ENCODE assay signal across 8 cellular contexts in genomic region chr2:239401450-239402227, GRCh38. TPM values are rescaled to one million over a fixed set of nuclear protein-coding genes. Genes with fewer than 3 reads are reported as not detected.
DNase-seq lines count a peak whose midpoint lies in the region; ATAC-seq, FAIRE-seq and TF ChIP-seq lines count a peak whose summit lies in the region.

No MANE protein-coding gene starts in this region.

- FAIRE-seq in GM12891 (lab: Jason Lieb, UNC), result peak; percentile 100

- no peaks in the 10 kb centered on the region for H3K36me3 Mint-ChIP-seq in activated naive CD8-positive, alpha-beta T cell treated with anti-CD3 and anti-CD28 coated beads, Interleukin-2, amount 50 U/mL, for 24 hours (ENCODE audit: low read depth)

- no peaks in the 10 kb centered on the region for H3K9me3 Mint-ChIP-seq in activated naive CD8-positive, alpha-beta T cell treated with anti-CD3 and anti-CD28 coated beads, Interleukin-2, amount 50 U/mL, for 24 hours

- H3K36me3 ChIP-seq in transverse colon, result no peaks in the 10 kb centered on the region

- TF ChIP-seq EP300 in transverse colon (IDR thresholded peaks at IDR 0.05; ENCODE audit: low read depth), result no peak

- intact Hi-C loops in cardiac septum (cut with DNase I) (loop anchor here (2.0 kb wide), 1 partner anchor 73 kb away; no protein-coding TSS in a partner anchor), transverse colon (cut with DNase I; ENCODE audit: low total_unique reads) (loop anchor here (10.0 kb wide), 1 partner anchor 297 kb away; no protein-coding TSS in a partner anchor)

- TF ChIP-seq POLR2A in GM12891 (IDR thresholded peaks at IDR 0.05; ENCODE audit: low read depth, low read length) (peak; percentile 95), transverse colon (IDR thresholded peaks at IDR 0.05) (peak; percentile 98)

- 0% methylated on average over 61 of the region's 86 CpGs; no CpG with 5 or more reads in 1 of the 2 donors for WGBS in transverse colon (ENCODE audit: low coverage in 1 of 2), 2 donors

- H3K4me3 Mint-ChIP-seq in activated naive CD8-positive, alpha-beta T cell treated with anti-CD3 and anti-CD28 coated beads, Interleukin-2, amount 50 U/mL, for 24 hours, result peak overlapping the region; percentile 87

- H3K27ac ChIP-seq in transverse colon, result peak overlapping the region; percentile 96 to 98 (median 96)

- H3K9me3 ChIP-seq in transverse colon, result no peaks in the 10 kb centered on the region

- H3K4me1 ChIP-seq in transverse colon, result peaks cover 0 to 23% (median 15%) of the 10 kb centered on the region in 4 donors

- no peaks in the 10 kb centered on the region for H3K27me3 ChIP-seq in transverse colon

- H3K27ac Mint-ChIP-seq in activated naive CD8-positive, alpha-beta T cell treated with anti-CD3 and anti-CD28 coated beads, Interleukin-2, amount 50 U/mL, for 24 hours, result peak overlapping the region; percentile 96

- peak; percentile 98 for DNase-seq in GM12891 (ENCODE audit: insufficient read length, low spot score)
- DNase-seq in NCI-H1105 (lab: John Stamatoyannopoulos, UW), result peak; percentile 83
- peak; percentile 92 for DNase-seq in activated naive CD8-positive, alpha-beta T cell treated with anti-CD3 and anti-CD28 coated beads, Interleukin-2, amount 50 U/mL, for 24 hours
- DNase-seq in cardiac septum (ENCODE audit: low spot score), result peak; percentile 98
- DNase-seq in pons (ENCODE audit: low spot score), result peak; percentile 95
- DNase-seq in transverse colon, result peak; percentile 95

- H3K4me3 ChIP-seq in transverse colon, result peak overlapping the region; percentile 44 to 80 (median 71)

- peaks cover 38% of the 10 kb centered on the region for H3K4me1 Mint-ChIP-seq in activated naive CD8-positive, alpha-beta T cell treated with anti-CD3 and anti-CD28 coated beads, Interleukin-2, amount 50 U/mL, for 24 hours

- ATAC-seq in HG02678 (IDR thresholded peaks at IDR 0.05; ENCODE audit: unreplicated experiment) (peak; percentile 57), SK-N-SH treated with all-trans-retinoic acid at 6 μM for 48 hours (peak; percentile 83)
- peak; percentile 65 for ATAC-seq in activated naive CD8-positive, alpha-beta T cell treated with anti-CD3 and anti-CD28 coated beads, Interleukin-2, amount 50 U/mL, for 24 hours

- TF ChIP-seq CTCF in transverse colon (IDR thresholded peaks at IDR 0.05), result peak in 4 of 5 experiments; percentile 7 to 53 (median 21)

- in situ Hi-C loops in transverse colon (cut with MboI; ENCODE audit: low pct_ligation_motif_present in 1 of 4, low pct_unique_long_range_greater_than_20kb in 1 of 4, low sequenced_read_pairs in 3 of 4), result loop anchor here in 1 of 4 donors (25.0 kb wide), 1 partner anchor 586 kb away; no protein-coding TSS in a partner anchor

- peaks cover 3% of the 10 kb centered on the region for H3K27me3 Mint-ChIP-seq in activated naive CD8-positive, alpha-beta T cell treated with anti-CD3 and anti-CD28 coated beads, Interleukin-2, amount 50 U/mL, for 24 hours

TF ChIP-seq in GM12891, 5 proteins besides CTCF, POLR2A, EP300 and RAD21:
- TF ChIP-seq TAF1 (IDR thresholded peaks at IDR 0.05; ENCODE audit: low read depth, low read length) (peak; percentile 96), POLR2AphosphoS5 (IDR thresholded peaks at IDR 0.05; ENCODE audit: low read depth, low read length) (peak; percentile 96), POU2F2 (IDR thresholded peaks at IDR 0.05; ENCODE audit: low read depth, low read length) (peak; percentile 51), SPI1 (IDR thresholded peaks at IDR 0.05; ENCODE audit: low read depth, low read length) (no peak)

TF ChIP-seq in SK-N-SH treated with all-trans-retinoic acid at 6 μM for 48 hours, 23 proteins besides CTCF, POLR2A, EP300 and RAD21:
- TF ChIP-seq SNAI2 (CRISPR knock-in tag; IDR thresholded peaks at IDR 0.05) (peak; percentile 13; the same call in 1 of the 2 replicates), ZFP3 (CRISPR knock-in tag; IDR thresholded peaks at IDR 0.05) (0 out of 2 replicates have a peak, but pooled peaks have one; percentile 42), OSR1 (CRISPR knock-in tag; IDR thresholded peaks at IDR 0.05) (no peak), TSHZ2 (CRISPR knock-in tag; IDR thresholded peaks at IDR 0.05) (0 out of 2 replicates have a peak, but pooled peaks have one; percentile 52), CSRNP3 (CRISPR knock-in tag; IDR thresholded peaks at IDR 0.05) (peak; percentile 56; the same call in 1 of the 2 replicates), ZC3H10 (CRISPR knock-in tag; IDR thresholded peaks at IDR 0.05) (0 out of 2 replicates have a peak, but pooled peaks have one; percentile 30), ZFP30 (CRISPR knock-in tag; IDR thresholded peaks at IDR 0.05) (peak; percentile 46; the same call in 1 of the 2 replicates), BACH2 (CRISPR knock-in tag; IDR thresholded peaks at IDR 0.05; ENCODE audit: borderline replicate concordance) (no peak), CREB5 (CRISPR knock-in tag; IDR thresholded peaks at IDR 0.05; ENCODE audit: low read depth) (peak; percentile 29; the same call in 1 of the 2 replicates), POU6F1 (CRISPR knock-in tag; IDR thresholded peaks at IDR 0.05; ENCODE audit: borderline replicate concordance, low read depth) (0 out of 2 replicates have a peak, but pooled peaks have one; percentile 30)

RNA-seq across cellular contexts. Expression of gene HDAC4, which starts 0.8 kb away (rescaled TPM):
- 4.0 TPM for polyA plus RNA-seq in GM12891 (2012; ENCODE audit: low read depth, missing spikeins)
- total RNA-seq in cardiac septum (34.4 TPM), transverse colon (100 to 1,000 TPM in 2 of 4 donors, 10 to 100 TPM in 2; 33.9 to 192 (median 112) TPM)

Comparison
In these comparisons a context has a peak if more than half of its experiments do, and no peak if none do; other contexts are left out.
1. Peak in every context shown above with its lines: DNase-seq, ATAC-seq, H3K4me3 ChIP-seq and H3K27ac ChIP-seq.